Comparison of ENCODE assay signal across 1 cellular context in genomic region chr15:39789736-39790135, GRCh38.
TF ChIP-seq lines count a peak whose summit lies in the region.

No MANE protein-coding gene starts in this region.

TF ChIP-seq in GM23338, 12 proteins besides CTCF, POLR2A, EP300 and RAD21 (continued from another document):
- TF ChIP-seq, protein P1, sequence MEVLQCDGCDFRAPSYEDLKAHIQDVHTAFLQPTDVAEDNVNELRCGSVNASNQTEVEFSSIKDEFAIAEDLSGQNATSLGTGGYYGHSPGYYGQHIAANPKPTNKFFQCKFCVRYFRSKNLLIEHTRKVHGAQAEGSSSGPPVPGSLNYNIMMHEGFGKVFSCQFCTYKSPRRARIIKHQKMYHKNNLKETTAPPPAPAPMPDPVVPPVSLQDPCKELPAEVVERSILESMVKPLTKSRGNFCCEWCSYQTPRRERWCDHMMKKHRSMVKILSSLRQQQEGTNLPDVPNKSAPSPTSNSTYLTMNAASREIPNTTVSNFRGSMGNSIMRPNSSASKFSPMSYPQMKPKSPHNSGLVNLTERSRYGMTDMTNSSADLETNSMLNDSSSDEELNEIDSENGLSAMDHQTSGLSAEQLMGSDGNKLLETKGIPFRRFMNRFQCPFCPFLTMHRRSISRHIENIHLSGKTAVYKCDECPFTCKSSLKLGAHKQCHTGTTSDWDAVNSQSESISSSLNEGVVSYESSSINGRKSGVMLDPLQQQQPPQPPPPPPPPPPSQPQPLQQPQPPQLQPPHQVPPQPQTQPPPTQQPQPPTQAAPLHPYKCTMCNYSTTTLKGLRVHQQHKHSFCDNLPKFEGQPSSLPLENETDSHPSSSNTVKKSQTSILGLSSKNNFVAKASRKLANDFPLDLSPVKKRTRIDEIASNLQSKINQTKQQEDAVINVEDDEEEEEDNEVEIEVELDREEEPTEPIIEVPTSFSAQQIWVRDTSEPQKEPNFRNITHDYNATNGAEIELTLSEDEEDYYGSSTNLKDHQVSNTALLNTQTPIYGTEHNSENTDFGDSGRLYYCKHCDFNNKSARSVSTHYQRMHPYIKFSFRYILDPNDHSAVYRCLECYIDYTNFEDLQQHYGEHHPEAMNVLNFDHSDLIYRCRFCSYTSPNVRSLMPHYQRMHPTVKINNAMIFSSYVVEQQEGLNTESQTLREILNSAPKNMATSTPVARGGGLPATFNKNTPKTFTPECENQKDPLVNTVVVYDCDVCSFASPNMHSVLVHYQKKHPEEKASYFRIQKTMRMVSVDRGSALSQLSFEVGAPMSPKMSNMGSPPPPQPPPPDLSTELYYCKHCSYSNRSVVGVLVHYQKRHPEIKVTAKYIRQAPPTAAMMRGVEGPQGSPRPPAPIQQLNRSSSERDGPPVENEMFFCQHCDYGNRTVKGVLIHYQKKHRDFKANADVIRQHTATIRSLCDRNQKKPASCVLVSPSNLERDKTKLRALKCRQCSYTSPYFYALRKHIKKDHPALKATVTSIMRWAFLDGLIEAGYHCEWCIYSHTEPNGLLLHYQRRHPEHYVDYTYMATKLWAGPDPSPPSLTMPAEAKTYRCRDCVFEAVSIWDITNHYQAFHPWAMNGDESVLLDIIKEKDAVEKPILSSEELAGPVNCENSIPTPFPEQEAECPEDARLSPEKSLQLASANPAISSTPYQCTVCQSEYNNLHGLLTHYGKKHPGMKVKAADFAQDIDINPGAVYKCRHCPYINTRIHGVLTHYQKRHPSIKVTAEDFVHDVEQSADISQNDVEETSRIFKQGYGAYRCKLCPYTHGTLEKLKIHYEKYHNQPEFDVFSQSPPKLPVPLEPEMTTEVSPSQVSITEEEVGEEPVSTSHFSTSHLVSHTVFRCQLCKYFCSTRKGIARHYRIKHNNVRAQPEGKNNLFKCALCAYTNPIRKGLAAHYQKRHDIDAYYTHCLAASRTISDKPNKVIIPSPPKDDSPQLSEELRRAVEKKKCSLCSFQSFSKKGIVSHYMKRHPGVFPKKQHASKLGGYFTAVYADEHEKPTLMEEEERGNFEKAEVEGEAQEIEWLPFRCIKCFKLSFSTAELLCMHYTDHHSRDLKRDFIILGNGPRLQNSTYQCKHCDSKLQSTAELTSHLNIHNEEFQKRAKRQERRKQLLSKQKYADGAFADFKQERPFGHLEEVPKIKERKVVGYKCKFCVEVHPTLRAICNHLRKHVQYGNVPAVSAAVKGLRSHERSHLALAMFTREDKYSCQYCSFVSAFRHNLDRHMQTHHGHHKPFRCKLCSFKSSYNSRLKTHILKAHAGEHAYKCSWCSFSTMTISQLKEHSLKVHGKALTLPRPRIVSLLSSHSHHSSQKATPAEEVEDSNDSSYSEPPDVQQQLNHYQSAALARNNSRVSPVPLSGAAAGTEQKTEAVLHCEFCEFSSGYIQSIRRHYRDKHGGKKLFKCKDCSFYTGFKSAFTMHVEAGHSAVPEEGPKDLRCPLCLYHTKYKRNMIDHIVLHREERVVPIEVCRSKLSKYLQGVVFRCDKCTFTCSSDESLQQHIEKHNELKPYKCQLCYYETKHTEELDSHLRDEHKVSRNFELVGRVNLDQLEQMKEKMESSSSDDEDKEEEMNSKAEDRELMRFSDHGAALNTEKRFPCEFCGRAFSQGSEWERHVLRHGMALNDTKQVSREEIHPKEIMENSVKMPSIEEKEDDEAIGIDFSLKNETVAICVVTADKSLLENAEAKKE (CRISPR knock-in tag; IDR thresholded peaks at IDR 0.05): no peak
